Comparison of ENCODE assay signal across 8 cellular contexts in the genomic region with DNA sequence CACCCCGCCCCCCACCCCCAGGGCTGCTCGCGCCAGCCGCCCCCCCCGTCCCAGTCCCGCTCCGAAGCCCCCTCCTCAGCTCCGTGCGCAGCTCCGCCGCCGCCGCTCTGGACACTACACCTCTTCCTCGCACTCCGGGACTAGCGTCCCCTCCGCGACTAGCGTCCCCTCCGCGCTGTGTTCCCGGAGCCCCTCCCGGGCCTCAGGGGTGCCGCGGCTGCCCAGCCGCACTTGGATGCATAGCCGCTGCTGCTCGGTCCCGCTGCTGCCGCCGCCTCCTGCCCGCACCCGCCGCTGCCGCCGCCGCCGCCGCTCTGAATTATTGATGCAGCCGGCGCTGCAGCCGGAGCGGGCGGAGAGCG. TPM values are rescaled to one million over a fixed set of nuclear protein-coding genes. Genes with fewer than 3 reads are reported as not detected.
A peak's percentile ranks its signal among the peaks of the same experiment; 100 is the strongest.
DNase-seq lines count a peak whose midpoint lies in the region; ATAC-seq, FAIRE-seq and TF ChIP-seq lines count a peak whose summit lies in the region.

A gene (minus strand): TSS at position 358 of the 362 bp plus-strand sequence. CDS start 373 bp downstream, outside the sequence.

- peaks cover 9 to 32% of the 10 kb centered on the region in 2 experiments for H4K20me1 ChIP-seq in H1 (replicated peaks in 1 of 2; ENCODE audit: control insufficient read depth in 1 of 2, insufficient read depth in 2 of 2, low read length in 2 of 2)

- H3K27me3 ChIP-seq in H1 (replicated peaks in 1 of 4; ENCODE audit: control insufficient read depth in 3 of 4, extremely low read depth in 1 of 4, insufficient read depth in 3 of 4, low read length in 3 of 4) (peaks cover 62 to 81% (median 77%) of the 10 kb centered on the region in 4 experiments), pancreas (peaks cover 4 to 27% (median 10%) of the 10 kb centered on the region in 4 donors)

- H4K8ac ChIP-seq in H1 (ENCODE audit: extremely low read depth, insufficient read depth, low read length): peak within 1 kb of the TSS; percentile 95; the same call in 1 of the 2 replicates

- TF ChIP-seq CTCF in GM12875 (IDR thresholded peaks at IDR 0.05; ENCODE audit: borderline replicate concordance, insufficient read depth, low read depth, low read length): no peak
- TF ChIP-seq CTCF in H1 (IDR thresholded peaks at IDR 0.05; ENCODE audit: control extremely low read depth in 1 of 3, insufficient read depth in 1 of 3, low read depth in 1 of 3, low read length in 3 of 3): no peak
- TF ChIP-seq CTCF in pancreas (IDR thresholded peaks at IDR 0.05): no peak

- CTCF ChIA-PET in H1 (lab: Charles Lee; ENCODE audit: partially characterized antibody): interaction anchor here (1.4 kb wide), 1 partner anchor 222 kb away, joined by 3 read pairs; no protein-coding TSS in a partner anchor

- no peaks in the 10 kb centered on the region for H3K79me2 ChIP-seq in H1 (ENCODE audit: control insufficient read depth in 1 of 2, insufficient read depth in 2 of 2, low read length in 2 of 2)

- H2BK120ac ChIP-seq in H1 (replicated peaks; ENCODE audit: low read depth, low read length): no peak within 1 kb of the TSS

- peak; percentile 21 for ATAC-seq in HG03520 (IDR thresholded peaks at IDR 0.05; ENCODE audit: unreplicated experiment)
- ATAC-seq in pancreas: no peak
- ATAC-seq in HG03097 (IDR thresholded peaks at IDR 0.05; ENCODE audit: low FRiP score, unreplicated experiment): no peak

- H3K4me3 ChIP-seq in GM12875 (ENCODE audit: low read depth, low read length) (peak within 1 kb of the TSS; percentile 29), H1 (ENCODE audit: extremely low read depth in 1 of 4, insufficient read depth in 2 of 4, low read depth in 3 of 4, low read length in 4 of 4) (peak within 1 kb of the TSS; percentile 51 to 71 (median 64)), pancreas (peak within 1 kb of the TSS; percentile 20 to 59 (median 48))

- H3K79me1 ChIP-seq in H1 (ENCODE audit: low read depth, low read length): no peaks in the 10 kb centered on the region

- no peak within 1 kb of the TSS for H4K5ac ChIP-seq in H1 (ENCODE audit: insufficient read length, low read depth, low read length)

- H2BK5ac ChIP-seq in H1 (ENCODE audit: low read depth, low read length): no peak within 1 kb of the TSS

- peaks cover 22% of the 10 kb centered on the region for H3K23me2 ChIP-seq in H1 (ENCODE audit: low read depth, low read length)

- 2% methylated on average over 20 of the region's 45 CpGs; no CpG with 5 or more reads in 1 of the 2 experiments for WGBS in H1 (ENCODE audit: extremely low coverage in 1 of 2, insufficient coverage in 1 of 2, insufficient read length in 1 of 2, insufficient replicate concordance in 2 of 2, low coverage in 1 of 2, low lambda C conversion rate in 2 of 2, missing lambda C conversion rate in 1 of 2), 2 experiments
- 0 to 1% methylated on average over 4 to 45 of the region's 45 CpGs for WGBS in pancreas, 2 donors

- no peaks in the 10 kb centered on the region for H3K36me3 ChIP-seq in H1 (ENCODE audit: control insufficient read depth in 2 of 4, insufficient read depth in 4 of 4, low read length in 3 of 4)
- H3K36me3 ChIP-seq in pancreas: no peaks in the 10 kb centered on the region

- H2AK5ac ChIP-seq in H1 (ENCODE audit: low read depth, low read length): no peak within 1 kb of the TSS

- DNase-seq in H1 (ENCODE audit: low read depth in 1 of 2, low spot score in 2 of 2) (no peak), pancreas (no peak), inferior parietal cortex (ENCODE audit: extremely low spot score) (no peak), NCI-H2171 (lab: John Stamatoyannopoulos, UW) (no peak)
- DNase-seq in stimulated activated CD4-positive, alpha-beta T cell treated with anti-CD3 and anti-CD28 coated beads, Interleukin-2, amount 100 ng/mL, for 48 hours: no peak

- H2AFZ ChIP-seq in H1 (ENCODE audit: low read length): no peak within 1 kb of the TSS

- peak within 1 kb of the TSS; percentile 95 to 98 for H3K4me2 ChIP-seq in H1 (ENCODE audit: insufficient read depth in 1 of 2, low read depth in 2 of 2, low read length in 2 of 2)

- no peaks in the 10 kb centered on the region for H3K9me3 ChIP-seq in H1 (ENCODE audit: insufficient read depth in 2 of 2, low read depth in 1 of 2, low read length in 1 of 2)
- no peaks in the 10 kb centered on the region for H3K9me3 ChIP-seq in pancreas

- no peak within 1 kb of the TSS for H3K14ac ChIP-seq in H1 (ENCODE audit: insufficient read length)

- H3K4me1 ChIP-seq in H1 (replicated peaks in 1 of 4; ENCODE audit: control insufficient read depth in 3 of 4, insufficient read depth in 4 of 4, low read length in 3 of 4) (peaks cover 0 to 28% (median 20%) of the 10 kb centered on the region in 4 experiments; a peak in 6 of 7 replicates), pancreas (peaks cover 0 to 12% (median 4%) of the 10 kb centered on the region in 3 donors)

- H3K56ac ChIP-seq in H1 (replicated peaks; ENCODE audit: insufficient read length, low read depth, low read length): no peak within 1 kb of the TSS

- no peak for TF ChIP-seq POLR2A in H1 (IDR thresholded peaks at IDR 0.05; ENCODE audit: control extremely low read depth in 1 of 2, low read depth in 2 of 2, low read length in 2 of 2)

- no peak within 1 kb of the TSS for H3K4ac ChIP-seq in H1 (replicated peaks; ENCODE audit: insufficient read length, low read depth, low read length)

- H3K27ac ChIP-seq in H1 (ENCODE audit: low read depth, low read length) (no peak within 1 kb of the TSS), pancreas (peak within 1 kb of the TSS in 3 of 4 donors; percentile 57 to 77 (median 67))

- H3K18ac ChIP-seq in H1 (ENCODE audit: extremely low read depth, low read length): peak within 1 kb of the TSS; percentile 48

- intact Hi-C loops in pancreas (cut with DNase I): no loop called here

- POLR2A ChIA-PET in H1 (lab: Charles Lee; ENCODE audit: partially characterized antibody): interaction anchor here (0.6 kb wide), 1 partner anchor 602 kb away, joined by 3 read pairs; no protein-coding TSS in a partner anchor

- H3K9ac ChIP-seq in H1 (replicated peaks in 1 of 4; ENCODE audit: extremely low read depth in 1 of 4, low read depth in 3 of 4, low read length in 3 of 4): peak within 1 kb of the TSS; percentile 20 to 69 (median 40); a peak in 4 of 7 replicates

- peak within 1 kb of the TSS; percentile 95; the same call in 1 of the 2 replicates for H2BK15ac ChIP-seq in H1 (ENCODE audit: low read length)

- no peak within 1 kb of the TSS for H2BK20ac ChIP-seq in H1 (ENCODE audit: low read length)

- no peak within 1 kb of the TSS for H4K91ac ChIP-seq in H1 (replicated peaks; ENCODE audit: insufficient read length, low read length)

- H3K23ac ChIP-seq in H1 (ENCODE audit: insufficient read length): no peak within 1 kb of the TSS

- FAIRE-seq in H1 (lab: Jason Lieb, UNC) (no peak), pancreas (lab: Jason Lieb, UNC) (no peak)

- H2BK12ac ChIP-seq in H1 (ENCODE audit: low read depth, low read length): no peak within 1 kb of the TSS; the same call in 1 of the 2 replicates

- TF ChIP-seq RAD21 in H1 (IDR thresholded peaks at IDR 0.05 in 1 of 2, conservative IDR thresholded peaks at IDR 0.05 in 1 of 2; ENCODE audit: low read depth in 2 of 2, low read length in 2 of 2): no peak

- no peak for TF ChIP-seq EP300 in H1 (IDR thresholded peaks at IDR 0.05; ENCODE audit: borderline replicate concordance in 1 of 2, low read depth in 2 of 2, low read length in 2 of 2)

TF ChIP-seq in H1, 55 proteins besides CTCF, POLR2A, EP300 and RAD21:
- TF ChIP-seq, protein P1, sequence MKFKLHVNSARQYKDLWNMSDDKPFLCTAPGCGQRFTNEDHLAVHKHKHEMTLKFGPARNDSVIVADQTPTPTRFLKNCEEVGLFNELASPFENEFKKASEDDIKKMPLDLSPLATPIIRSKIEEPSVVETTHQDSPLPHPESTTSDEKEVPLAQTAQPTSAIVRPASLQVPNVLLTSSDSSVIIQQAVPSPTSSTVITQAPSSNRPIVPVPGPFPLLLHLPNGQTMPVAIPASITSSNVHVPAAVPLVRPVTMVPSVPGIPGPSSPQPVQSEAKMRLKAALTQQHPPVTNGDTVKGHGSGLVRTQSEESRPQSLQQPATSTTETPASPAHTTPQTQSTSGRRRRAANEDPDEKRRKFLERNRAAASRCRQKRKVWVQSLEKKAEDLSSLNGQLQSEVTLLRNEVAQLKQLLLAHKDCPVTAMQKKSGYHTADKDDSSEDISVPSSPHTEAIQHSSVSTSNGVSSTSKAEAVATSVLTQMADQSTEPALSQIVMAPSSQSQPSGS (IDR thresholded peaks at IDR 0.05; ENCODE audit: low read length): no peak
- TF ChIP-seq TAF1 (IDR thresholded peaks at IDR 0.05; ENCODE audit: low read depth, low read length) (0 out of 2 replicates have a peak, but pooled peaks have one; percentile 6), KDM4A (IDR thresholded peaks at IDR 0.05; ENCODE audit: low read depth, low read length, severe bottlenecking) (peak; percentile 66)
TF ChIP-seq in H1: peak in this region for 2.

RNA-seq across cellular contexts. Expression of the gene that starts here (rescaled TPM):
- 6.3 and 7.1 TPM in 2 replicates for total RNA-seq in H1 (2021; fragmentation: NEBNext Ultra II Directional; extraction: Animal tissue kit (Norgen Biotek cat#: 25700))
- polyA plus RNA-seq in H1 (2011; rRNA removed): 0.97 and 1.8 TPM in 2 replicates
- 1.6 TPM for polyA plus RNA-seq in H1 (2011; cell fraction: cytosol; rRNA removed)
- 1.0 TPM for polyA plus RNA-seq in H1 (2011; cell fraction: nucleus; rRNA removed)
- polyA plus RNA-seq in H1 (2012, experiment 1 of 2): 2.2 to 6.7 TPM (median 4.0 TPM) in 4 replicates
- 3.4 TPM for polyA plus RNA-seq in H1 (2012, experiment 2 of 2)
- polyA plus RNA-seq in H1 (2013, experiment 1 of 2): 4.3 TPM
- 5.2 TPM for polyA plus RNA-seq in H1 (2013, experiment 2 of 2)
- polyA minus RNA-seq in H1 (2011; rRNA and poly(A)+ RNA removed): 0.46 and 2.6 TPM in 2 replicates
- 3.4 TPM for polyA minus RNA-seq in H1 (2011; cell fraction: cytosol; rRNA and poly(A)+ RNA removed)
- polyA minus RNA-seq in H1 (2011; cell fraction: nucleus; rRNA and poly(A)+ RNA removed): 1.3 TPM
- total RNA-seq in pancreas: 1 to 10 TPM in 1 of 6 donors, under 1 TPM in 5; 0.28 to 1.0 (median 0.57) TPM
- polyA plus RNA-seq in pancreas: 1 to 10 TPM in 1 of 2 donors, under 1 TPM in 1; 0.57 to 2.1 TPM
